11 cellular contexts compared by ENCODE assay signal in the genomic region with DNA sequence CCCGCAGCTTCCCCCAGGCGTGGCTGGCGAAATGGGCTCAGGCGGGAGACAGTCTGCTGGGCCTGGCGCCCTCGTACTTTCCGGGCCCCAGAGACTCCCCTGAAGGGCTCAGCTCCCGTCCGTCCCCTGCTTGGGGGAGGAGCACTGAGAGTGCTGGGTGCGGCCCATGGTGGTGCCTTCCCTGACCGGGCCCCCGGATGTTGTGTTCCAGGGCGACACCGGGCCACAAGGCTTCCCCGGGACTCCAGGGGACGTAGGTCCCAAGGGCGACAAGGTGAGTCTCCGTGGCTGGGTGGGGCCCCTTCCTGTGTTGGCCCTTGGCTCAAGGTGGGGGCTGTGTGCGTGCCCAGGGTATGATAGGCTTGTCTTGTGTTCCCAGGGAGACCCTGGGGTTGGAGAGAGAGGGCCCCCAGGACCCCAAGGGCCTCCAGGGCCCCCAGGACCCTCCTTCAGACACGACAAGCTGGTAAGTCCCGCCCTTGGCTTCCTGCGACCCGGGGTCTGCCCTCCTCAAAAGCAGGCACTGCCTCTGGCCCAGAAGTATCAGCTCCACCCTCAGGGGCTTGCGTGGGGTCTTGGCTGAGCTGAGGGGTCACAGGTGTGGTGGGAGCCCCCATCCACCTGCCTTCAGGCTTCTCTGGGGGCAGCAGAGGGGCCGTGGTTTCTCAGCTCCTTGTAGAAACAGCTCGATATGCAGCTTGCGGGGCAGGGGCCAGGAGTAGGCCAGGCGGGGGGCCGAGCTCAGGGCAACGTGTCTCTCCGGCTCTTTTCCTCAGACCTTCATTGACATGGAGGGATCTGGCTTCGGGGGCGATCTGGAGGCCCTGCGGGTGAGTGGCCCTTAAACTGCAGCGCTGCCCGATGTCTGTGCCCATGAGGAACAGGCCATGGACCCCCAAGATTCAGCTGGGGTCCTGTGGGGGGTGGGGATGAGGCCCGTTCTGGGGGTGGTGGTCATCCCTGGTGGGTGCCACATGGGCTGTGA.
DNase-seq lines count a peak whose midpoint lies in the region; ATAC-seq and TF ChIP-seq lines count a peak whose summit lies in the region.
"Had no signal": no experiment of that assay in that cellular context is flagged by ENCODE, and none has a peak within 500 bp of the region (broad histone marks: within the 10 kb centered on the region; RNA-seq: fewer than 3 reads in every experiment).

No MANE protein-coding gene starts in this region.

- ATAC-seq in activated CD4-positive, alpha-beta T cell treated with anti-CD3 and anti-CD28 coated beads for 36 hours, result no peak
- ATAC-seq in activated B cell treated with CpG ODN at 0.5 μM for 24 hours (ENCODE audit: low read depth), result no peak
- ATAC-seq in activated naive CD8-positive, alpha-beta T cell treated with anti-CD3 and anti-CD28 coated beads, Interleukin-2, amount 50 U/mL, for 24 hours, result peak; percentile 30
- ATAC-seq in GM18519 (IDR thresholded peaks at IDR 0.05; ENCODE audit: low FRiP score, unreplicated experiment), result no peak
- no peak for ATAC-seq in GM18520 (IDR thresholded peaks at IDR 0.05; ENCODE audit: unreplicated experiment)

- CTCF ChIA-PET in activated CD4-positive, alpha-beta T cell treated with anti-CD3 and anti-CD28 coated beads for 36 hours (lab: Charles Lee), result interaction anchor here (0.7 kb wide), 1 partner anchor 674 kb away, joined by 3 read pairs; no protein-coding TSS in a partner anchor
- CTCF ChIA-PET in activated B cell treated with CpG ODN at 0.5 μM for 24 hours (lab: Charles Lee), result interaction anchor here (1.7 kb wide), 1 partner anchor 116 kb away, joined by 5 read pairs; no protein-coding TSS in a partner anchor

- peak overlapping the region; percentile 71 for H3K27ac Mint-ChIP-seq in activated CD4-positive, alpha-beta T cell treated with anti-CD3 and anti-CD28 coated beads for 36 hours
- no peak overlapping the region for H3K27ac Mint-ChIP-seq in activated B cell treated with CpG ODN at 0.5 μM for 24 hours
- H3K27ac Mint-ChIP-seq in activated naive CD8-positive, alpha-beta T cell treated with anti-CD3 and anti-CD28 coated beads, Interleukin-2, amount 50 U/mL, for 24 hours, result peak overlapping the region; percentile 72

- TF ChIP-seq CTCF in activated B cell treated with CpG ODN at 0.5 μM for 24 hours (IDR thresholded peaks at IDR 0.05) (no peak), neutrophil (IDR thresholded peaks at IDR 0.05) (no peak)

- H3K27me3 Mint-ChIP-seq in activated CD4-positive, alpha-beta T cell treated with anti-CD3 and anti-CD28 coated beads for 36 hours, result no peaks in the 10 kb centered on the region
- no peaks in the 10 kb centered on the region for H3K27me3 Mint-ChIP-seq in activated B cell treated with CpG ODN at 0.5 μM for 24 hours
- no peaks in the 10 kb centered on the region for H3K27me3 Mint-ChIP-seq in activated naive CD8-positive, alpha-beta T cell treated with anti-CD3 and anti-CD28 coated beads, Interleukin-2, amount 50 U/mL, for 24 hours

- POLR2A ChIA-PET in activated CD4-positive, alpha-beta T cell treated with anti-CD3 and anti-CD28 coated beads for 36 hours (lab: Charles Lee), result no interaction called here
- POLR2A ChIA-PET in activated B cell treated with CpG ODN at 0.5 μM for 24 hours (lab: Charles Lee), result no interaction called here

- H3K36me3 ChIP-seq in neutrophil, result no peaks in the 10 kb centered on the region
- H3K36me3 ChIP-seq: uterus had no signal

- peaks cover 4% of the 10 kb centered on the region for H3K36me3 Mint-ChIP-seq in activated CD4-positive, alpha-beta T cell treated with anti-CD3 and anti-CD28 coated beads for 36 hours (ENCODE audit: low read depth)
- no peaks in the 10 kb centered on the region for H3K36me3 Mint-ChIP-seq in activated B cell treated with CpG ODN at 0.5 μM for 24 hours (ENCODE audit: low read depth)
- H3K36me3 Mint-ChIP-seq in activated naive CD8-positive, alpha-beta T cell treated with anti-CD3 and anti-CD28 coated beads, Interleukin-2, amount 50 U/mL, for 24 hours (ENCODE audit: low read depth), result no peaks in the 10 kb centered on the region

- peak overlapping the region; percentile 28 for H3K4me3 Mint-ChIP-seq in activated CD4-positive, alpha-beta T cell treated with anti-CD3 and anti-CD28 coated beads for 36 hours
- H3K4me3 Mint-ChIP-seq in activated B cell treated with CpG ODN at 0.5 μM for 24 hours, result peak overlapping the region; percentile 16
- peak overlapping the region; percentile 66 for H3K4me3 Mint-ChIP-seq in activated naive CD8-positive, alpha-beta T cell treated with anti-CD3 and anti-CD28 coated beads, Interleukin-2, amount 50 U/mL, for 24 hours

- peak; percentile 24 for DNase-seq in activated CD4-positive, alpha-beta T cell treated with anti-CD3 and anti-CD28 coated beads for 36 hours
- no peak for DNase-seq in activated CD4-positive, alpha-beta T cell treated with anti-CD3 and anti-CD28 coated beads for 1 hour
- no peak for DNase-seq in activated B cell treated with CpG ODN at 0.5 μM for 24 hours
- DNase-seq in activated naive CD8-positive, alpha-beta T cell treated with anti-CD3 and anti-CD28 coated beads, Interleukin-2, amount 50 U/mL, for 24 hours, result peak; percentile 28
- DNase-seq in cerebellum (ENCODE audit: low spot score), result no peak
- DNase-seq: 8988T, NCI-H2081, uterus had no signal

- H3K4me1 Mint-ChIP-seq in activated CD4-positive, alpha-beta T cell treated with anti-CD3 and anti-CD28 coated beads for 36 hours, result peaks cover 44% of the 10 kb centered on the region
- H3K4me1 Mint-ChIP-seq in activated B cell treated with CpG ODN at 0.5 μM for 24 hours, result peaks cover 43% of the 10 kb centered on the region
- peaks cover 38% of the 10 kb centered on the region for H3K4me1 Mint-ChIP-seq in activated naive CD8-positive, alpha-beta T cell treated with anti-CD3 and anti-CD28 coated beads, Interleukin-2, amount 50 U/mL, for 24 hours

- intact Hi-C loops in activated CD4-positive, alpha-beta T cell treated with anti-CD3 and anti-CD28 coated beads for 36 hours (cut with DNase I, micrococcal nuclease), result loop anchor here (1.0 to 5.0 kb wide), 4 partner anchors 62 to 339 kb away; partner anchors contain the start of gene SLC19A1 (in 1 of the 2)
- intact Hi-C loops in activated B cell treated with CpG ODN at 0.5 μM for 24 hours (cut with micrococcal nuclease), result loop anchor here (2.0 to 5.0 kb wide), 2 partner anchors 62 to 443 kb away; partner anchors contain the start of gene SLC19A1

- H3K9me3 ChIP-seq in neutrophil, result no peaks in the 10 kb centered on the region
- H3K9me3 ChIP-seq: uterus had no signal

- H3K27ac ChIP-seq in neutrophil, result peak overlapping the region; percentile 98
- H3K27ac ChIP-seq: uterus had no signal

- no peaks in the 10 kb centered on the region for H3K9me3 Mint-ChIP-seq in activated CD4-positive, alpha-beta T cell treated with anti-CD3 and anti-CD28 coated beads for 36 hours (ENCODE audit: low read depth)
- no peaks in the 10 kb centered on the region for H3K9me3 Mint-ChIP-seq in activated B cell treated with CpG ODN at 0.5 μM for 24 hours
- H3K9me3 Mint-ChIP-seq in activated naive CD8-positive, alpha-beta T cell treated with anti-CD3 and anti-CD28 coated beads, Interleukin-2, amount 50 U/mL, for 24 hours, result no peaks in the 10 kb centered on the region

- H3K27me3 ChIP-seq in neutrophil, result no peaks in the 10 kb centered on the region
- H3K27me3 ChIP-seq: uterus had no signal

- peaks cover 74 to 82% of the 10 kb centered on the region in 2 experiments for H3K4me1 ChIP-seq in neutrophil (ENCODE audit: control insufficient read depth in 1 of 2, insufficient read depth in 1 of 2, low read depth in 1 of 2, low read length in 1 of 2)
- H3K4me1 ChIP-seq: uterus had no signal

- H3K4me3 ChIP-seq in neutrophil (ENCODE audit: low read depth in 1 of 2, low read length in 1 of 2), result peak overlapping the region; percentile 56 to 63
- H3K4me3 ChIP-seq: uterus had no signal

Comparison
In these comparisons a context has a peak if more than half of its experiments do, and no peak if none do; other contexts are left out.
1. DNase-seq: peak in activated CD4-positive, alpha-beta T cell treated with anti-CD3 and anti-CD28 coated beads for 36 hours (single experiment) and activated naive CD8-positive, alpha-beta T cell treated with anti-CD3 and anti-CD28 coated beads, Interleukin-2, amount 50 U/mL, for 24 hours (single experiment); none in activated CD4-positive, alpha-beta T cell treated with anti-CD3 and anti-CD28 coated beads for 1 hour (single experiment), activated B cell treated with CpG ODN at 0.5 μM for 24 hours (single experiment) and cerebellum (single experiment).
2. H3K4me3 Mint-ChIP-seq: peak in every context shown above with its lines; median percentile 66 in activated naive CD8-positive, alpha-beta T cell treated with anti-CD3 and anti-CD28 coated beads, Interleukin-2, amount 50 U/mL, for 24 hours; 28 in activated CD4-positive, alpha-beta T cell treated with anti-CD3 and anti-CD28 coated beads for 36 hours; 16 in activated B cell treated with CpG ODN at 0.5 μM for 24 hours.